ENCODE assay signal across 3 cellular contexts in genomic region chrX:31038585-31039326, GRCh38.
TF ChIP-seq lines count a peak whose summit lies in the region.

No MANE protein-coding gene starts in this region.

TF ChIP-seq in A549, 52 proteins besides CTCF, POLR2A, EP300 and RAD21:
- no peak for TF ChIP-seq TFCP2L1 (CRISPR knock-in tag; IDR thresholded peaks at IDR 0.05)
- TF ChIP-seq PBX3 (IDR thresholded peaks at IDR 0.05): no peak
- TF ChIP-seq EHF (CRISPR knock-in tag; IDR thresholded peaks at IDR 0.05): no peak
- TF ChIP-seq MAZ (IDR thresholded peaks at IDR 0.05; ENCODE audit: borderline replicate concordance, low read depth, low read length): no peak
- peak; percentile 35; the same call in 1 of the 3 replicates for TF ChIP-seq SMC3 (IDR thresholded peaks at IDR 0.05)
- TF ChIP-seq FOSL2 (IDR thresholded peaks at IDR 0.05): no peak
- TF ChIP-seq FOSL2 (CRISPR knock-in tag; IDR thresholded peaks at IDR 0.05): no peak
- TF ChIP-seq BCL3 (IDR thresholded peaks at IDR 0.05): no peak
- TF ChIP-seq MAFK (IDR thresholded peaks at IDR 0.05; ENCODE audit: partially characterized antibody): peak; percentile 51
- no peak for TF ChIP-seq RFX5 (IDR thresholded peaks at IDR 0.05)
- no peak for TF ChIP-seq JUN (IDR thresholded peaks at IDR 0.05)
- TF ChIP-seq HES2 (IDR thresholded peaks at IDR 0.05): no peak
- TF ChIP-seq RARB (CRISPR knock-in tag; IDR thresholded peaks at IDR 0.05): no peak

TF ChIP-seq in HEK293T, 16 proteins besides CTCF, POLR2A, EP300 and RAD21:
- no peak for TF ChIP-seq FOXK2 (IDR thresholded peaks at IDR 0.05)
- TF ChIP-seq FOXA1 (IDR thresholded peaks at IDR 0.05): no peak
- no peak for TF ChIP-seq SP1 (IDR thresholded peaks at IDR 0.05)
- no peak for TF ChIP-seq FOXM1 (IDR thresholded peaks at IDR 0.05; ENCODE audit: borderline replicate concordance)
- TF ChIP-seq ARNT (IDR thresholded peaks at IDR 0.05): no peak
- no peak for TF ChIP-seq TARDBP (IDR thresholded peaks at IDR 0.05)
- no peak for TF ChIP-seq LEF1 (IDR thresholded peaks at IDR 0.05; ENCODE audit: borderline replicate concordance)
- no peak for TF ChIP-seq BHLHE40 (IDR thresholded peaks at IDR 0.05; ENCODE audit: borderline replicate concordance)
- no peak for TF ChIP-seq SUZ12 (IDR thresholded peaks at IDR 0.05)
- TF ChIP-seq ELF4 (IDR thresholded peaks at IDR 0.05): no peak
- TF ChIP-seq PKNOX1 (IDR thresholded peaks at IDR 0.05): no peak

TF ChIP-seq in HepG2, 621 proteins besides CTCF, POLR2A, EP300 and RAD21 (continues in another document):
- TF ChIP-seq GTF3A (CRISPR knock-in tag; conservative IDR thresholded peaks at IDR 0.05): no peak
- TF ChIP-seq EZH2 (conservative IDR thresholded peaks at IDR 0.05; ENCODE audit: low read depth, low read length): no peak
- TF ChIP-seq U2AF1 (optimal IDR thresholded peaks at IDR 0.05; ENCODE audit: low read depth, low read length): no peak
- TF ChIP-seq ZNF549 (CRISPR knock-in tag; IDR thresholded peaks at IDR 0.05): no peak
- TF ChIP-seq ZNF574 (CRISPR knock-in tag; IDR thresholded peaks at IDR 0.05): no peak
- no peak for TF ChIP-seq UBTF (CRISPR knock-in tag; IDR thresholded peaks at IDR 0.05)
- no peak for TF ChIP-seq HINFP (CRISPR knock-in tag; IDR thresholded peaks at IDR 0.05; ENCODE audit: low read depth)
- no peak for TF ChIP-seq PCBP1 (IDR thresholded peaks at IDR 0.05; ENCODE audit: borderline replicate concordance, low read depth, low read length)
- no peak for TF ChIP-seq ZNF891 (CRISPR knock-in tag; IDR thresholded peaks at IDR 0.05)
- no peak for TF ChIP-seq AFF4 (CRISPR knock-in tag; IDR thresholded peaks at IDR 0.05)
- TF ChIP-seq MAFK (conservative IDR thresholded peaks at IDR 0.05 in 1 of 2, IDR thresholded peaks at IDR 0.05 in 1 of 2; ENCODE audit: low read length in 2 of 2): peak; percentile 40 to 55; a peak in 3 of 4 replicates
- no peak for TF ChIP-seq KAT8 (CRISPR knock-in tag; IDR thresholded peaks at IDR 0.05)
- no peak for TF ChIP-seq ZHX2 (IDR thresholded peaks at IDR 0.05; ENCODE audit: low read depth)
- TF ChIP-seq ZHX2 (CRISPR knock-in tag; IDR thresholded peaks at IDR 0.05; ENCODE audit: borderline replicate concordance): no peak
- no peak for TF ChIP-seq FOXK1 (CRISPR knock-in tag; IDR thresholded peaks at IDR 0.05; ENCODE audit: borderline replicate concordance, low read depth)
- TF ChIP-seq CREB3 (CRISPR knock-in tag; IDR thresholded peaks at IDR 0.05): no peak
- no peak for TF ChIP-seq MNT (IDR thresholded peaks at IDR 0.05)
- no peak for TF ChIP-seq ZNF280D (CRISPR knock-in tag; IDR thresholded peaks at IDR 0.05)
- TF ChIP-seq SMC3 (IDR thresholded peaks at IDR 0.05; ENCODE audit: low read length): peak; percentile 50
- TF ChIP-seq ZFP37 (CRISPR knock-in tag; IDR thresholded peaks at IDR 0.05; ENCODE audit: borderline replicate concordance): no peak
- peak; percentile 50; the same call in 1 of the 2 replicates for TF ChIP-seq MAFF (IDR thresholded peaks at IDR 0.05; ENCODE audit: low read depth, low read length)
- peak; percentile 73 for TF ChIP-seq STAG1 (CRISPR knock-in tag; IDR thresholded peaks at IDR 0.05)
- TF ChIP-seq NAIF1 (CRISPR knock-in tag; IDR thresholded peaks at IDR 0.05; ENCODE audit: borderline replicate concordance): no peak
